ENCODE assay signal across 1 cellular context in genomic region chr2:226835796-226836547, GRCh38.
TF ChIP-seq lines count a peak whose summit lies in the region.

TSS of gene RHBDD1 (plus strand) at chr2:226836054. CDS start at chr2:226864694, 28,640 bp downstream.

TF ChIP-seq in K562, 482 proteins besides CTCF, POLR2A, EP300 and RAD21 (continued from another document and continues in another):
- TF ChIP-seq ZBTB11 (CRISPR knock-in tag; IDR thresholded peaks at IDR 0.05) (peak in 1 of 3 experiments; percentile 83; a peak in 3 of 6 replicates), NEUROD1 (IDR thresholded peaks at IDR 0.05; ENCODE audit: borderline replicate concordance, low read depth, low read length, partially characterized antibody) (no peak), CAMTA2 (CRISPR knock-in tag; conservative IDR thresholded peaks at IDR 0.05) (no peak), ZNF511 (CRISPR knock-in tag; IDR thresholded peaks at IDR 0.05) (peak; percentile 89), ZBTB43 (CRISPR knock-in tag; IDR thresholded peaks at IDR 0.05) (0 out of 2 replicates have a peak, but pooled peaks have one; percentile 24), GMEB1 (CRISPR knock-in tag; IDR thresholded peaks at IDR 0.05) (peak; percentile 99), ZNF766 (CRISPR knock-in tag; conservative IDR thresholded peaks at IDR 0.05) (no peak), USF2 (CRISPR knock-in tag; IDR thresholded peaks at IDR 0.05) (0 out of 2 replicates have a peak, but pooled peaks have one; percentile 32), ZNF76 (CRISPR knock-in tag; IDR thresholded peaks at IDR 0.05; ENCODE audit: borderline replicate concordance) (no peak), ZBTB8A (IDR thresholded peaks at IDR 0.05; ENCODE audit: partially characterized antibody) (no peak), CHAMP1 (IDR thresholded peaks at IDR 0.05) (no peak), MYNN (IDR thresholded peaks at IDR 0.05) (no peak), MYNN (CRISPR knock-in tag; IDR thresholded peaks at IDR 0.05) (no peak), TFE3 (CRISPR knock-in tag; IDR thresholded peaks at IDR 0.05) (no peak), HDGF (IDR thresholded peaks at IDR 0.05) (no peak), NR1H2 (CRISPR knock-in tag; IDR thresholded peaks at IDR 0.05) (no peak), IRF2 (CRISPR knock-in tag; IDR thresholded peaks at IDR 0.05) (no peak), CUX1 (CRISPR knock-in tag; IDR thresholded peaks at IDR 0.05) (no peak), TBL1XR1 (IDR thresholded peaks at IDR 0.05; ENCODE audit: low read length in 2 of 2) (no peak), ETV1 (tag; conservative IDR thresholded peaks at IDR 0.05; ENCODE audit: low read depth) (no peak; the same call in 1 of the 2 replicates), THRA (IDR thresholded peaks at IDR 0.05) (no peak), HCFC1 (IDR thresholded peaks at IDR 0.05; ENCODE audit: low read depth, low read length) (no peak), SP1 (CRISPR knock-in tag; IDR thresholded peaks at IDR 0.05) (peak; percentile 80; the same call in 1 of the 2 replicates), ZNF12 (CRISPR knock-in tag; IDR thresholded peaks at IDR 0.05) (no peak), BHLHE40 (IDR thresholded peaks at IDR 0.05; ENCODE audit: low read length) (peak; percentile 72), ZBTB33 (CRISPR knock-in tag; IDR thresholded peaks at IDR 0.05) (peak; percentile 77), ZNF282 (CRISPR knock-in tag; IDR thresholded peaks at IDR 0.05) (0 out of 2 replicates have a peak, but pooled peaks have one; percentile 43), ZNF644 (tag; IDR thresholded peaks at IDR 0.05; ENCODE audit: low read depth) (no peak), PTRF (tag; IDR thresholded peaks at IDR 0.05) (no peak), ZNF764 (CRISPR knock-in tag; IDR thresholded peaks at IDR 0.05; ENCODE audit: low read depth) (no peak), GATA2 (CRISPR knock-in tag; IDR thresholded peaks at IDR 0.05) (no peak)
